ENCODE assay signal across 14 cellular contexts in the genomic region with DNA sequence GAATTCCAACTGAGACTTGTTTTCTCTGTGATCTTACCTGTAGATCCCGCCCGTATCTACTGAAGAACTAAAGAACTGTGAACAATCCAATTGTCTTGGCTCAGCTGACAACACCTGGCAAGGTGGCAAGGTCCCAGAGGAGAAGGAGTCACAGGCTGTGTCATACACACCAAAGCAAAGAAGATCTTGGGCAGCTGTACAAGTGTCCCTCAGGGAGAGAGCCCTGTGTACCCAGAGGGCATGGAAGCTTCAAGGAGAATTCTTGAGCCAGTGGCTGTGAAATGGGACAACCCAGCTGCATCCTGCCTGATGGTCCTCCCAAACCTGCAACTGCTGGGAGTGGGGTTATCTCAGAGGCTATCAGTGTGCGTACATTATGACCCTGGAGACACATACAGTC. TPM values are rescaled to one million over a fixed set of nuclear protein-coding genes. Genes with fewer than 3 reads are reported as not detected.
DNase-seq lines count a peak whose midpoint lies in the region; ATAC-seq and TF ChIP-seq lines count a peak whose summit lies in the region.
"Had no signal": no experiment of that assay in that cellular context is flagged by ENCODE, and none has a peak within 500 bp of the region (broad histone marks: within the 10 kb centered on the region; RNA-seq: fewer than 3 reads in every experiment).

No MANE protein-coding gene starts in this region.

- no peaks in the 10 kb centered on the region for H3K79me2 ChIP-seq in Karpas-422 (ENCODE audit: low read length)

- H3K36me3 Mint-ChIP-seq in CD4-positive, alpha-beta T cell (ENCODE audit: low read depth) = no peaks in the 10 kb centered on the region

- H3K14ac ChIP-seq in IMR-90 (replicated peaks; ENCODE audit: low read depth, low read length) = no peak overlapping the region

- no TSS peak for BruUV-seq in IMR-90 (replicated peaks; lab: Mats Ljungman, UMichigan)

- no peaks in the 10 kb centered on the region for H3K4me1 Mint-ChIP-seq in CD4-positive, alpha-beta T cell (ENCODE audit: low read depth)
- H3K4me1 Mint-ChIP-seq: CD4-positive, CD25-positive, alpha-beta regulatory T cell had no signal

- H3K9me3 Mint-ChIP-seq in CD4-positive, alpha-beta T cell = peaks cover 13% of the 10 kb centered on the region

- POLR2A ChIA-PET in IMR-90 (lab: Charles Lee; ENCODE audit: unreplicated experiment) = no interaction called here
- POLR2A ChIA-PET in CD4-positive, alpha-beta T cell (lab: Charles Lee) = no interaction called here

- peaks cover 10% of the 10 kb centered on the region for H3K9me3 ChIP-seq in IMR-90 (ENCODE audit: control insufficient read depth, insufficient read depth, low read length)
- H3K9me3 ChIP-seq in Karpas-422 (ENCODE audit: low read length) = peaks cover 27% of the 10 kb centered on the region
- peaks cover 0 to 25% (median 12%) of the 10 kb centered on the region in 4 donors for H3K9me3 ChIP-seq in esophagus muscularis mucosa
- no peaks in the 10 kb centered on the region for H3K9me3 ChIP-seq in gastrocnemius medialis
- H3K9me3 ChIP-seq in CD4-positive, alpha-beta T cell (ENCODE audit: control insufficient read depth, low read length) = peaks cover 12% of the 10 kb centered on the region
- peaks cover 0 to 27% (median 4%) of the 10 kb centered on the region in 12 donors for H3K9me3 ChIP-seq in heart left ventricle
- H3K9me3 ChIP-seq: BE2C had no signal

- no peak overlapping the region for H4K8ac ChIP-seq in IMR-90 (ENCODE audit: low read depth in 2 of 2, low read length in 2 of 2)

- H2BK15ac ChIP-seq in IMR-90 (ENCODE audit: low read depth, low read length) = no peak overlapping the region

- H2AK5ac ChIP-seq in IMR-90 (ENCODE audit: low read depth, low read length) = no peak overlapping the region

- no peaks in the 10 kb centered on the region for H3K36me3 ChIP-seq in IMR-90 (ENCODE audit: control insufficient read depth, insufficient read depth, low read length)
- H3K36me3 ChIP-seq in Karpas-422 (ENCODE audit: insufficient read depth, low read length) = peaks cover 6% of the 10 kb centered on the region; the same call in 1 of the 2 replicates
- no peaks in the 10 kb centered on the region for H3K36me3 ChIP-seq in esophagus muscularis mucosa
- no peaks in the 10 kb centered on the region for H3K36me3 ChIP-seq in gastrocnemius medialis
- H3K36me3 ChIP-seq in heart left ventricle = no peaks in the 10 kb centered on the region
- H3K36me3 ChIP-seq: BE2C had no signal

- no peak overlapping the region for H3K23ac ChIP-seq in IMR-90 (ENCODE audit: low read depth, low read length)

- no CpG with 5 or more reads among the region's 3 CpGs for WGBS in IMR-90 (ENCODE audit: extremely low coverage in 2 of 2, insufficient read length in 1 of 2), 2 experiments
- WGBS in esophagus muscularis mucosa = 85% methylated on average over 3 of the region's 3 CpGs
- 78 to 83% (median 82%) methylated on average over 3 of the region's 3 CpGs for WGBS in heart left ventricle, 4 donors

- CTCF ChIA-PET in IMR-90 (lab: Yijun Ruan, JAX) = no interaction called here
- CTCF ChIA-PET in CD4-positive, alpha-beta T cell (lab: Charles Lee) = no interaction called here

- no peaks in the 10 kb centered on the region for H3K9me1 ChIP-seq in IMR-90 (ENCODE audit: insufficient read depth, low read length)

- no peak overlapping the region for H3K4me3 ChIP-seq in IMR-90 (ENCODE audit: insufficient read depth, low read depth, low read length)
- H3K4me3 ChIP-seq in Karpas-422 (ENCODE audit: low read length) = no peak overlapping the region
- H3K4me3 ChIP-seq in esophagus muscularis mucosa = no peak overlapping the region
- no peak overlapping the region for H3K4me3 ChIP-seq in gastrocnemius medialis
- H3K4me3 ChIP-seq in heart left ventricle = no peak overlapping the region

- no peak overlapping the region for H2BK120ac ChIP-seq in IMR-90 (ENCODE audit: low read depth, low read length)

- H3K4ac ChIP-seq in IMR-90 (ENCODE audit: low read depth, low read length) = no peak overlapping the region

- no peak for TF ChIP-seq POLR2A in IMR-90 (IDR thresholded peaks at IDR 0.05; ENCODE audit: low read depth, low read length)
- no peak for TF ChIP-seq POLR2A in esophagus muscularis mucosa (IDR thresholded peaks at IDR 0.05; ENCODE audit: low read depth)
- no peak for TF ChIP-seq POLR2A in gastrocnemius medialis (IDR thresholded peaks at IDR 0.05)
- no peak for TF ChIP-seq POLR2A in heart left ventricle (IDR thresholded peaks at IDR 0.05)

- H2AK9ac ChIP-seq in IMR-90 (replicated peaks; ENCODE audit: low read depth, low read length, poor library complexity) = peak overlapping the region; percentile 28

- H3K4me2 ChIP-seq in IMR-90 (ENCODE audit: low read depth, low read length) (no peak overlapping the region), Karpas-422 (ENCODE audit: low read depth, low read length, poor library complexity, severe bottlenecking) (no peak overlapping the region)

- H3K9ac ChIP-seq in IMR-90 (ENCODE audit: low read depth, low read length) = no peak overlapping the region
- H3K9ac ChIP-seq in Karpas-422 (ENCODE audit: low read length) = no peak overlapping the region

- H3K79me1 ChIP-seq in IMR-90 (ENCODE audit: low read depth in 1 of 2, low read length in 2 of 2) = no peaks in the 10 kb centered on the region

- TF ChIP-seq EP300 in esophagus muscularis mucosa (IDR thresholded peaks at IDR 0.05) = no peak

- in situ Hi-C loops in IMR-90 (cut with MboI; ENCODE audit: low sequenced_read_pairs) = no loop called here
- in situ Hi-C loops in gastrocnemius medialis (cut with MboI; ENCODE audit: low sequenced_read_pairs in 4 of 4) = no loop called here

- dilution Hi-C loops in IMR-90 (cut with HindIII; ENCODE audit: low sequenced_read_pairs, unreplicated experiment) = no loop called here

- no peak overlapping the region for H3K56ac ChIP-seq in IMR-90 (ENCODE audit: extremely low read depth, insufficient read depth, low read length)

- H4K20me1 ChIP-seq in IMR-90 (ENCODE audit: insufficient read depth, low read length) = no peaks in the 10 kb centered on the region
- no peaks in the 10 kb centered on the region for H4K20me1 ChIP-seq in Karpas-422 (ENCODE audit: insufficient read depth, low read depth, low read length)

- H3K27me3 ChIP-seq in IMR-90 (ENCODE audit: control insufficient read depth, insufficient read depth, low read length) (no peaks in the 10 kb centered on the region), Karpas-422 (ENCODE audit: low read length) (no peaks in the 10 kb centered on the region), esophagus muscularis mucosa (no peaks in the 10 kb centered on the region), gastrocnemius medialis (no peaks in the 10 kb centered on the region), heart left ventricle (no peaks in the 10 kb centered on the region)
- H3K27me3 ChIP-seq in CD4-positive, alpha-beta T cell (ENCODE audit: control insufficient read depth, insufficient read depth, low read length) = no peaks in the 10 kb centered on the region
- H3K27me3 ChIP-seq: BE2C had no signal

- H3K9me2 ChIP-seq in Karpas-422 (replicated peaks; ENCODE audit: insufficient read depth, low read length) = no peaks in the 10 kb centered on the region

- H3K27ac ChIP-seq in IMR-90 (ENCODE audit: insufficient read depth, low read length) (no peak overlapping the region), Karpas-422 (ENCODE audit: low read length) (peak overlapping the region; percentile 7; the same call in 1 of the 2 replicates), esophagus muscularis mucosa (replicated peaks in 1 of 4) (no peak overlapping the region), gastrocnemius medialis (no peak overlapping the region), heart left ventricle (no peak overlapping the region)
- no peak overlapping the region for H3K27ac ChIP-seq in CD4-positive, alpha-beta T cell (ENCODE audit: low read depth, low read length)

- H3K4me1 ChIP-seq in IMR-90 (ENCODE audit: control insufficient read depth, insufficient read depth, low read length) (no peaks in the 10 kb centered on the region; the same call in 1 of the 2 replicates), Karpas-422 (ENCODE audit: low read length) (peaks cover 43% of the 10 kb centered on the region), esophagus muscularis mucosa (no peaks in the 10 kb centered on the region), gastrocnemius medialis (peaks cover 8 to 12% of the 10 kb centered on the region in 2 donors), heart left ventricle (no peaks in the 10 kb centered on the region)

- H3K18ac ChIP-seq in IMR-90 (ENCODE audit: low read depth, low read length) = no peak overlapping the region

- H2BK20ac ChIP-seq in IMR-90 (ENCODE audit: low read depth, low read length) = no peak overlapping the region

- peaks cover 22% of the 10 kb centered on the region for H3K27me3 Mint-ChIP-seq in CD4-positive, alpha-beta T cell
- H3K27me3 Mint-ChIP-seq: CD4-positive, CD25-positive, alpha-beta regulatory T cell had no signal

- no peak for ATAC-seq in IMR-90 (ENCODE audit: low read depth)
- ATAC-seq in gastrocnemius medialis = peak; percentile 75 to 78
- ATAC-seq in CD4-positive, alpha-beta T cell (ENCODE audit: poor library complexity) = no peak
- ATAC-seq in heart left ventricle = no peak

- TF ChIP-seq RAD21 in IMR-90 (IDR thresholded peaks at IDR 0.05; ENCODE audit: low read length) = no peak

- no peak for DNase-seq in IMR-90
- no peak for DNase-seq in Karpas-422
- DNase-seq in esophagus muscularis mucosa (ENCODE audit: extremely low spot score) = peak; percentile 55
- DNase-seq in gastrocnemius medialis = peak; percentile 12 to 33
- DNase-seq in CD4-positive, alpha-beta T cell = no peak
- DNase-seq in iPS-NIHi7 (ENCODE audit: extremely low spot score) = no peak
- DNase-seq in heart left ventricle = no peak
- DNase-seq: ACHN; BE2C; C1 segment of cervical spinal cord; Caco-2; CD4-positive, CD25-positive, alpha-beta regulatory T cell; H9 had no signal

- no peak overlapping the region for H2BK5ac ChIP-seq in IMR-90 (ENCODE audit: low read depth, low read length, poor library complexity, severe bottlenecking)

- TF ChIP-seq CTCF in IMR-90 (conservative IDR thresholded peaks at IDR 0.05; ENCODE audit: low read depth, low read length) (no peak), esophagus muscularis mucosa (IDR thresholded peaks at IDR 0.05) (no peak), gastrocnemius medialis (IDR thresholded peaks at IDR 0.05 in 4 of 5, conservative IDR thresholded peaks at IDR 0.05 in 1 of 5) (no peak), heart left ventricle (IDR thresholded peaks at IDR 0.05) (no peak)
- no peak for TF ChIP-seq CTCF in CD4-positive, alpha-beta T cell (IDR thresholded peaks at IDR 0.05)

- H4K5ac ChIP-seq in IMR-90 (ENCODE audit: low read depth, low read length) = no peak overlapping the region

- no peak overlapping the region for H4K91ac ChIP-seq in IMR-90 (ENCODE audit: insufficient read depth, low read depth, low read length)

- intact Hi-C loops in IMR-90 (cut with micrococcal nuclease) (no loop called here), esophagus muscularis mucosa (cut with DNase I) (no loop called here), gastrocnemius medialis (cut with DNase I; ENCODE audit: low total_unique reads) (loop anchor here (5.0 kb wide), 1 partner anchor 71 kb away; no protein-coding TSS in a partner anchor), heart left ventricle (cut with DNase I) (no loop called here)
- intact Hi-C loops in CD4-positive, alpha-beta T cell (cut with DNase I, micrococcal nuclease) = no loop called here

- no peak overlapping the region for H3K27ac Mint-ChIP-seq in CD4-positive, alpha-beta T cell
- H3K27ac Mint-ChIP-seq: CD4-positive, CD25-positive, alpha-beta regulatory T cell; H9 had no signal

- H2AFZ ChIP-seq in IMR-90 (replicated peaks; ENCODE audit: low read length, poor library complexity) (no peak overlapping the region), Karpas-422 (ENCODE audit: low read length) (no peak overlapping the region)

- no peak overlapping the region for H3K4me3 Mint-ChIP-seq in CD4-positive, alpha-beta T cell
- H3K4me3 Mint-ChIP-seq: CD4-positive, CD25-positive, alpha-beta regulatory T cell; H9 had no signal

RNA-seq across cellular contexts. Expression of a gene that starts 46.7 kb away (rescaled TPM):
- total RNA-seq in IMR-90 (2012; rRNA removed) = not detected in 2 replicates
- polyA plus RNA-seq in IMR-90 (2012; rRNA removed) = not detected in 2 replicates
- polyA plus RNA-seq in IMR-90 (2012; cell fraction: cytosol; rRNA removed) = not detected in 2 replicates
- not detected in 2 replicates for polyA plus RNA-seq in IMR-90 (2012; cell fraction: nucleus; rRNA removed; ENCODE audit: low replicate concordance)
- not detected in 2 replicates for total RNA-seq in Karpas-422 (2014; rRNA removed; shearing (Covaris generic); ENCODE audit: low replicate concordance)
- under 1 TPM in 1 of 4 donors, not detected in 3; 0.06 TPM for total RNA-seq in esophagus muscularis mucosa
- not detected for total RNA-seq in gastrocnemius medialis
- total RNA-seq in CD4-positive, alpha-beta T cell = not detected
- not detected for total RNA-seq in heart left ventricle
- not detected for polyA plus RNA-seq in heart left ventricle
- total RNA-seq: CD4-positive, CD25-positive, alpha-beta regulatory T cell; H1; H9 had no signal
- polyA plus RNA-seq: CD4-positive, CD25-positive, alpha-beta regulatory T cell; H1 had no signal

RNA-seq across cellular contexts. Expression of a gene that starts 52.9 kb away (rescaled TPM):
- 11.5 and 13.1 TPM in 2 replicates for total RNA-seq in IMR-90 (2012; rRNA removed)
- 3.0 and 3.5 TPM in 2 replicates for polyA plus RNA-seq in IMR-90 (2012; rRNA removed)
- 0.66 and 0.91 TPM in 2 replicates for polyA plus RNA-seq in IMR-90 (2012; cell fraction: cytosol; rRNA removed)
- 0.78 and 3.5 TPM in 2 replicates for polyA plus RNA-seq in IMR-90 (2012; cell fraction: nucleus; rRNA removed; ENCODE audit: low replicate concordance)
- 164 and 481 TPM in 2 replicates for total RNA-seq in Karpas-422 (2014; rRNA removed; shearing (Covaris generic); ENCODE audit: low replicate concordance)
- total RNA-seq in esophagus muscularis mucosa = 1 to 10 TPM; 4.5 to 7.2 (median 6.5) TPM
- 1 to 10 TPM; 4.0 to 9.0 (median 4.6) TPM for total RNA-seq in gastrocnemius medialis
- 1 to 10 TPM; 4.8 to 6.7 TPM for total RNA-seq in CD4-positive, alpha-beta T cell
- total RNA-seq in heart left ventricle = 100 to 1,000 TPM in 1 of 9 donors, 10 to 100 TPM in 6, 1 to 10 TPM in 2; 8.7 to 104 (median 16.9) TPM
- 10 to 100 TPM in 1 of 2 donors, 1 to 10 TPM in 1; 5.8 to 18.7 TPM for polyA plus RNA-seq in heart left ventricle

Comparison
In these comparisons a context has a peak if more than half of its experiments do, and no peak if none do; other contexts are left out.
1. ATAC-seq: peak in gastrocnemius medialis (2 of 2); none in IMR-90 (single experiment), CD4-positive, alpha-beta T cell (single experiment) and heart left ventricle (0 of 4).
2. DNase-seq: peak in esophagus muscularis mucosa (single experiment) and gastrocnemius medialis (2 of 2); none in IMR-90 (single experiment), Karpas-422 (single experiment), CD4-positive, alpha-beta T cell (0 of 10), iPS-NIHi7 (single experiment) and heart left ventricle (0 of 5).